ENCODE assay signal across 1 cellular context in the genomic region with DNA sequence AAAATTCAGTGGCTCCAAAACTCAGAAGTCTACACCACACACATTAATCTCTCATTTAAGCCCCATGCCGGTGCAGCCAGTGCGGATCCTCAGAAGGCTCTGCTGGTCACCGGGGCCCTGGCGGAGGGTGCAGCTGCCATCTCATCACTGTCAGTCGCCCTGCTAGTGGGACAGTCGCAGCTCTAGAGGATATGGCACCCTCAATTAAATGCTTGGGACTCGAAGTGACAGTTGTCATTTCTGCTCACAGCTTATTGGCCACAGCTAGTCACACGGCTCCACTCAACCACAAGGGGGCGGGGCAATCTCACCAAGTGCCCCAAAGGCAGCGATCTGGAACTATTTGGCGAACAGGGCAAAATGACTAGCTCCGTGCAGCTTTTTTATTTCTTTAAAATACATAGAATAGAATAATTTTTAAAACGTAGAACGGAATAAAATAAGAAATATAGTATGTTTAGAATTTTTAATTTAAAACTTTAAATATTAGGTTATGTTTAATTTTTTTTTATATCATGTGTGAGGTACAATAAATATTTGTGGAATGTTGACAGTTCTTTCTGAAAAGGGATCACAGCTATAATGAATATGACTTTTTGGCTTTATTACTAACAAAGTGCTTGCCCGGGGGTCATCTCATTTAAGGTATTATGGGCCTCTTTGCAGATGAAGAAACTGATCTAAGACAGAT.
TF ChIP-seq lines count a peak whose summit lies in the region.

No MANE protein-coding gene starts in this region.

TF ChIP-seq in SK-N-SH, 30 proteins besides CTCF, POLR2A, EP300 and RAD21 (continued from another document):
- TF ChIP-seq ZBTB33 (IDR thresholded peaks at IDR 0.05; ENCODE audit: borderline replicate concordance, low read depth), result no peak
- TF ChIP-seq POLR2AphosphoS5 (IDR thresholded peaks at IDR 0.05; ENCODE audit: low read depth, low read length), result no peak
- TF ChIP-seq IRF3 (IDR thresholded peaks at IDR 0.05; ENCODE audit: low read depth, low read length), result no peak
- TF ChIP-seq GATA2 (CRISPR knock-in tag; IDR thresholded peaks at IDR 0.05), result no peak
- TF ChIP-seq FOXM1 (IDR thresholded peaks at IDR 0.05; ENCODE audit: low read depth), result no peak
- TF ChIP-seq TCF12 (IDR thresholded peaks at IDR 0.05), result no peak
- no peak for TF ChIP-seq TAF1 (IDR thresholded peaks at IDR 0.05; ENCODE audit: borderline replicate concordance, low read depth, low read length)
- TF ChIP-seq TEAD4 (IDR thresholded peaks at IDR 0.05; ENCODE audit: borderline replicate concordance, insufficient read depth), result no peak
- no peak for TF ChIP-seq REST (IDR thresholded peaks at IDR 0.05; ENCODE audit: low read depth, low read length)
- TF ChIP-seq MXI1 (IDR thresholded peaks at IDR 0.05; ENCODE audit: low read depth, low read length), result peak; percentile 38; the same call in 1 of the 2 replicates
- TF ChIP-seq CHD2 (IDR thresholded peaks at IDR 0.05; ENCODE audit: low read length, partially characterized antibody), result no peak
- TF ChIP-seq NRF1 (IDR thresholded peaks at IDR 0.05; ENCODE audit: low read depth, low read length), result no peak
- no peak for TF ChIP-seq MEF2A (IDR thresholded peaks at IDR 0.05; ENCODE audit: borderline replicate concordance, low read depth)
- peak; percentile 76 for TF ChIP-seq SMC3 (IDR thresholded peaks at IDR 0.05; ENCODE audit: low read depth, low read length)
- no peak for TF ChIP-seq RFX5 (IDR thresholded peaks at IDR 0.05; ENCODE audit: low read length)
- no peak for TF ChIP-seq FOXJ3 (CRISPR knock-in tag; IDR thresholded peaks at IDR 0.05)
- TF ChIP-seq, protein P1, sequence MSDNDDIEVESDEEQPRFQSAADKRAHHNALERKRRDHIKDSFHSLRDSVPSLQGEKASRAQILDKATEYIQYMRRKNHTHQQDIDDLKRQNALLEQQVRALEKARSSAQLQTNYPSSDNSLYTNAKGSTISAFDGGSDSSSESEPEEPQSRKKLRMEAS (IDR thresholded peaks at IDR 0.05; ENCODE audit: low read depth), result no peak
- TF ChIP-seq RXRA (IDR thresholded peaks at IDR 0.05; ENCODE audit: borderline replicate concordance, low read depth), result no peak
- no peak for TF ChIP-seq EZH2phosphoT487 (IDR thresholded peaks at IDR 0.05; ENCODE audit: borderline replicate concordance, low read depth)
- TF ChIP-seq FOSL2 (IDR thresholded peaks at IDR 0.05; ENCODE audit: borderline replicate concordance, low read depth), result no peak
